Comparison of ENCODE assay signal across 10 cellular contexts in the genomic region with DNA sequence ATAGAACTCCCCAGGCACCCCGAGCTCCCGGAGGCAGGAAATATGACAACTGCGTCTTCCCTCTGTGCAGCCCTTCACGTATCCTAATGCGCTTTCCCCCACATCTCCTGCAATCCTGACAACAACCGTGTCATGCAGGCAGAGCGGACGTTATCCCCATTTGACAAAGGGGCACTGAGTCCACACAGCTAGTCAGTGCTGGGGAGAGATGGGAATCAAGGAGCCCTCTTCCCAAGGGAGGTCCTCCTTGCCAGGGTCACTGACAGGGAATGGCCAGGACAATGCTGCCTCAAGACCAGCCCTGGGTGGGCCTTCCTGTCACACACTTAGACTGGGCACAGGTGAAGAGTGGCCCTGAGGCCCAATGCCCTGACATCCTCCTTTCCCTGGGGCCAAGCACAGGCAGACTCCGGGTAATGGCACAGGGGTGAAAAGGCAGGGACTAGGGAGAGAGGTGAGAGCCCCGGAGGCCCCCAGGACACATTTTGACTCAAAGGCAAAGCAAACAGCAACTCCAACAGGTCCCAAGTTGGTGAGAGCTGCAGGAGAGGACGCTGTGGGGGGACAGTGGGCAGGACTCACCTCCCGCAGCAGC. TPM values are rescaled to one million over a fixed set of nuclear protein-coding genes. Genes with fewer than 3 reads are reported as not detected.
DNase-seq lines count a peak whose midpoint lies in the region; ATAC-seq and TF ChIP-seq lines count a peak whose summit lies in the region.
"Had no signal": no experiment of that assay in that cellular context is flagged by ENCODE, and none has a peak within 500 bp of the region (broad histone marks: within the 10 kb centered on the region; RNA-seq: fewer than 3 reads in every experiment).

No MANE protein-coding gene starts in this region.

- H3K27me3 ChIP-seq in GM06990 (replicated peaks; ENCODE audit: control insufficient read depth, insufficient read depth, low read length) (no peaks in the 10 kb centered on the region), PC-3 (ENCODE audit: low read length) (no peaks in the 10 kb centered on the region), esophagus squamous epithelium (no peaks in the 10 kb centered on the region), sigmoid colon (no peaks in the 10 kb centered on the region), Peyer's patch (no peaks in the 10 kb centered on the region)

- POLR2A ChIA-PET in PC-3 (lab: Charles Lee; ENCODE audit: unreplicated experiment): no interaction called here

- no peak for TF ChIP-seq EP300 in sigmoid colon (IDR thresholded peaks at IDR 0.05)

- no peak overlapping the region for H2AFZ ChIP-seq in PC-3 (ENCODE audit: low read length)

- peak overlapping the region; percentile 98 for H3K4me2 ChIP-seq in PC-3 (ENCODE audit: low read length)

- H4K20me1 ChIP-seq in PC-3 (ENCODE audit: low read length): peaks cover 13% of the 10 kb centered on the region; the same call in 1 of the 2 replicates

- TF ChIP-seq POLR2A in esophagus squamous epithelium (IDR thresholded peaks at IDR 0.05): no peak
- TF ChIP-seq POLR2A in sigmoid colon (IDR thresholded peaks at IDR 0.05): no peak
- TF ChIP-seq POLR2A in Peyer's patch (IDR thresholded peaks at IDR 0.05): no peak
- TF ChIP-seq POLR2A in lower leg skin (IDR thresholded peaks at IDR 0.05): no peak

- H3K4me3 ChIP-seq in GM06990 (replicated peaks; ENCODE audit: low read depth, low read length) (0 out of 2 replicates have a peak overlapping the region, but pooled peaks have one; percentile 13), PC-3 (ENCODE audit: low read length) (peak overlapping the region; percentile 4; the same call in 1 of the 2 replicates), esophagus squamous epithelium (peak overlapping the region in 3 of 4 donors; percentile 57 to 89 (median 76)), sigmoid colon (peak overlapping the region in 3 of 4 donors; percentile 68 to 75 (median 70)), Peyer's patch (peak overlapping the region in 2 of 4 donors; percentile 83 to 88), lower leg skin (ENCODE audit: low read depth, poor library complexity, severe bottlenecking) (no peak overlapping the region)

- H3K27ac ChIP-seq in PC-3 (ENCODE audit: low read length) (no peak overlapping the region), esophagus squamous epithelium (peak overlapping the region in 3 of 4 donors; percentile 19 to 52 (median 49)), sigmoid colon (peak overlapping the region in 2 of 4 donors; percentile 18 to 22), Peyer's patch (peak overlapping the region in 2 of 4 donors; percentile 60 to 88)

- peaks cover 39% of the 10 kb centered on the region for H3K79me2 ChIP-seq in PC-3 (ENCODE audit: low read length)

- DNase-seq in GM06990 (ENCODE audit: extremely low read depth, insufficient read length): no peak
- DNase-seq in PC-3: no peak
- no peak for DNase-seq in esophagus squamous epithelium (lab: John Stamatoyannopoulos, UW)
- DNase-seq in sigmoid colon: no peak
- no peak for DNase-seq in Peyer's patch
- no peak for DNase-seq in NCI-H526 treated with DMSO at 0.1 percent for 48 hours (lab: John Stamatoyannopoulos, UW)
- DNase-seq in lower leg skin (ENCODE audit: low spot score in 2 of 2): no peak
- DNase-seq: DMS79 treated with DMSO at 0.1 percent for 48 hours had no signal

- H3K4me1 ChIP-seq in PC-3 (ENCODE audit: insufficient read depth, low read length): peaks cover 20% of the 10 kb centered on the region
- peaks cover 11 to 77% (median 22%) of the 10 kb centered on the region in 3 donors for H3K4me1 ChIP-seq in esophagus squamous epithelium
- peaks cover 0 to 27% (median 17%) of the 10 kb centered on the region in 4 donors for H3K4me1 ChIP-seq in sigmoid colon
- peaks cover 0 to 40% (median 5%) of the 10 kb centered on the region in 4 donors for H3K4me1 ChIP-seq in Peyer's patch

- TF ChIP-seq CTCF in GM06990 (IDR thresholded peaks at IDR 0.05; ENCODE audit: insufficient read depth, low read length, poor library complexity, severe bottlenecking) (no peak), PC-3 (conservative IDR thresholded peaks at IDR 0.05; ENCODE audit: low read depth, low read length) (no peak), esophagus squamous epithelium (IDR thresholded peaks at IDR 0.05) (no peak), sigmoid colon (IDR thresholded peaks at IDR 0.05) (no peak), Peyer's patch (IDR thresholded peaks at IDR 0.05) (no peak), lower leg skin (IDR thresholded peaks at IDR 0.05) (no peak)

- peaks cover 8% of the 10 kb centered on the region for H3K36me3 ChIP-seq in GM06990 (ENCODE audit: control insufficient read depth, insufficient read depth, low read length)
- H3K36me3 ChIP-seq in PC-3 (ENCODE audit: low read depth, low read length): no peaks in the 10 kb centered on the region
- H3K36me3 ChIP-seq in esophagus squamous epithelium: peaks cover 0 to 7% (median 0%) of the 10 kb centered on the region in 3 donors
- H3K36me3 ChIP-seq in sigmoid colon: no peaks in the 10 kb centered on the region
- no peaks in the 10 kb centered on the region for H3K36me3 ChIP-seq in Peyer's patch

- ATAC-seq in PC-3 (no peak), GM18519 (IDR thresholded peaks at IDR 0.05; ENCODE audit: low FRiP score, unreplicated experiment) (no peak)
- ATAC-seq: SK-N-SH treated with all-trans-retinoic acid at 6 μM for 48 hours had no signal

- no peak overlapping the region for H3K9ac ChIP-seq in PC-3 (ENCODE audit: low read length)

- no peaks in the 10 kb centered on the region for H3K9me2 ChIP-seq in PC-3 (replicated peaks; ENCODE audit: low read length)

- CTCF ChIA-PET in PC-3 (lab: Charles Lee): no interaction called here

- intact Hi-C loops in PC-3 (cut with micrococcal nuclease): no loop called here
- intact Hi-C loops in esophagus squamous epithelium (cut with DNase I): no loop called here
- intact Hi-C loops in sigmoid colon (cut with DNase I): no loop called here
- intact Hi-C loops in lower leg skin (cut with DNase I; ENCODE audit: low total_unique reads): no loop called here

- 88 to 89% methylated on average over 5 to 7 of the region's 12 CpGs for WGBS in esophagus squamous epithelium, 2 donors
- WGBS in sigmoid colon, 2 donors: 92 to 93% methylated on average over 12 of the region's 12 CpGs
- WGBS in lower leg skin, 2 donors: 86 to 92% methylated on average over 12 of the region's 12 CpGs

- H3K9me3 ChIP-seq in PC-3 (ENCODE audit: low read length): no peaks in the 10 kb centered on the region
- no peaks in the 10 kb centered on the region for H3K9me3 ChIP-seq in esophagus squamous epithelium
- H3K9me3 ChIP-seq in sigmoid colon: no peaks in the 10 kb centered on the region
- H3K9me3 ChIP-seq in Peyer's patch: no peaks in the 10 kb centered on the region

- no TSS peak for BruUV-seq in PC-3 (replicated peaks; lab: Mats Ljungman, UMichigan)

- H3F3A ChIP-seq in PC-3 (ENCODE audit: low read length, unreplicated experiment): no peaks in the 10 kb centered on the region

RNA-seq across cellular contexts. Expression of a gene that starts 2.2 kb away (rescaled TPM):
- total RNA-seq in PC-3 (2014; rRNA removed) (52.0 and 70.3 TPM in 2 replicates), esophagus squamous epithelium (10 to 100 TPM; 14.8 to 48.3 (median 34.3) TPM), sigmoid colon (10 to 100 TPM; 17.5 to 43.8 (median 22.5) TPM), Peyer's patch (100 to 1,000 TPM in 1 of 4 donors, 10 to 100 TPM in 3; 23.6 to 195 (median 56.4) TPM), lower leg skin (10 to 100 TPM; 29.3 to 51.9 (median 43.1) TPM)
- 10 to 100 TPM in 1 of 3 donors, 1 to 10 TPM in 2; 3.5 to 38.9 (median 4.8) TPM for polyA plus RNA-seq in sigmoid colon

RNA-seq across cellular contexts. Expression of a gene that starts 53.9 kb away (rescaled TPM):
- 2.0 and 3.1 TPM in 2 replicates for total RNA-seq in PC-3 (2014; rRNA removed)
- 1 to 10 TPM; 2.1 to 4.6 (median 4.2) TPM for total RNA-seq in esophagus squamous epithelium
- 10 to 100 TPM in 1 of 4 donors, 1 to 10 TPM in 3; 6.3 to 12.5 (median 7.8) TPM for total RNA-seq in sigmoid colon
- polyA plus RNA-seq in sigmoid colon: 1 to 10 TPM in 2 of 3 donors, under 1 TPM in 1; 0.60 to 3.3 (median 1.6) TPM
- 10 to 100 TPM in 1 of 4 donors, 1 to 10 TPM in 3; 2.7 to 12.4 (median 7.8) TPM for total RNA-seq in Peyer's patch
- total RNA-seq in lower leg skin: 10 to 100 TPM in 2 of 4 donors, 1 to 10 TPM in 2; 3.4 to 19.5 (median 11.2) TPM
